In genomic region chr6:84258866-84259265, GRCh38 we compare ENCODE assay signal across 22 cellular contexts. TPM values are rescaled to one million over a fixed set of nuclear protein-coding genes. Genes with fewer than 3 reads are reported as not detected.
A peak's percentile ranks its signal among the peaks of the same experiment; 100 is the strongest.
DNase-seq lines count a peak whose midpoint lies in the region; ATAC-seq and TF ChIP-seq lines count a peak whose summit lies in the region.
"Had no signal": no experiment of that assay in that cellular context is flagged by ENCODE, and none has a peak within 500 bp of the region (broad histone marks: within the 10 kb centered on the region; RNA-seq: fewer than 3 reads in every experiment).

No MANE protein-coding gene starts in this region.

- no peak for TF ChIP-seq POLR2A in heart left ventricle (IDR thresholded peaks at IDR 0.05)

- no peak overlapping the region for H3K4me3 Mint-ChIP-seq in natural killer cell treated with Interleukin-12 subunit alpha and Interleukin-12 subunit beta and Interleukin-15 and Interleukin-18, amount 100 ng/mL, for 72 hours
- H3K4me3 Mint-ChIP-seq in immature natural killer cell: no peak overlapping the region
- H3K4me3 Mint-ChIP-seq: activated naive CD8-positive, alpha-beta T cell treated with anti-CD3 and anti-CD28 coated beads for 36 hours; central memory CD8-positive, alpha-beta T cell; T-helper 17 cell had no signal

- H3K4me3 ChIP-seq in left ventricle myocardium inferior (peak overlapping the region; percentile 38), heart left ventricle (peak overlapping the region in 6 of 12 donors; percentile 8 to 42 (median 20)), SJSA1 (no peak overlapping the region), thoracic aorta (peak overlapping the region; percentile 61)
- H3K4me3 ChIP-seq: right lobe of liver, uterus had no signal

- no peak for ATAC-seq in heart left ventricle
- no peak for ATAC-seq in thoracic aorta (ENCODE audit: insufficient number of reproducible peaks, low FRiP score, low read depth)
- no peak for ATAC-seq in natural killer cell treated with Interleukin-12 subunit alpha and Interleukin-12 subunit beta and Interleukin-15 and Interleukin-18, amount 100 ng/mL, for 72 hours
- ATAC-seq: PC-3, T-helper 17 cell had no signal

- H3K27me3 ChIP-seq in left ventricle myocardium inferior (ENCODE audit: low read depth) (no peaks in the 10 kb centered on the region), heart left ventricle (no peaks in the 10 kb centered on the region), SJSA1 (replicated peaks) (no peaks in the 10 kb centered on the region), thoracic aorta (replicated peaks; ENCODE audit: insufficient read depth) (no peaks in the 10 kb centered on the region)
- H3K27me3 ChIP-seq: right lobe of liver, uterus had no signal

- no peaks in the 10 kb centered on the region for H3K36me3 Mint-ChIP-seq in natural killer cell treated with Interleukin-12 subunit alpha and Interleukin-12 subunit beta and Interleukin-15 and Interleukin-18, amount 100 ng/mL, for 72 hours
- H3K36me3 Mint-ChIP-seq in immature natural killer cell: no peaks in the 10 kb centered on the region
- H3K36me3 Mint-ChIP-seq: activated naive CD8-positive, alpha-beta T cell treated with anti-CD3 and anti-CD28 coated beads for 36 hours had no signal

- DNase-seq in left ventricle myocardium inferior (no peak), heart left ventricle (no peak), SJSA1 (ENCODE audit: low read depth in 1 of 2, low spot score in 2 of 2) (no peak), myocyte (ENCODE audit: low read depth) (peak; percentile 98), thoracic aorta (ENCODE audit: low spot score) (no peak), NCI-H69 (lab: John Stamatoyannopoulos, UW) (no peak), immature natural killer cell (no peak)
- no peak for DNase-seq in natural killer cell treated with Interleukin-12 subunit alpha and Interleukin-12 subunit beta and Interleukin-15 and Interleukin-18, amount 100 ng/mL, for 72 hours (ENCODE audit: low spot score)
- DNase-seq: activated CD4-positive, alpha-beta T cell treated with anti-CD3 and anti-CD28 coated beads, Interleukin-2, amount 50 U/mL, for 4 hours; activated CD8-positive, alpha-beta memory T cell treated with anti-CD3 and anti-CD28 coated beads, Interleukin-2, amount 50 U/mL, for 48 hours; activated naive CD8-positive, alpha-beta T cell treated with anti-CD3 and anti-CD28 coated beads for 36 hours; H7; NCI-H1930; NCI-H774; PC-3; right lobe of liver; SIG-M5; T-helper 17 cell; uterus; WERI-Rb-1 had no signal

- H3K27ac ChIP-seq in left ventricle myocardium inferior (replicated peaks) (peak overlapping the region; percentile 37), heart left ventricle (peak overlapping the region in 2 of 12 donors; percentile 18 to 38), SJSA1 (peak overlapping the region; percentile 67; the same call in 1 of the 2 replicates), thoracic aorta (peak overlapping the region in 1 of 2 donors; percentile 16)
- H3K27ac ChIP-seq: epithelial cell of prostate, right lobe of liver, uterus, WERI-Rb-1 had no signal

- no peaks in the 10 kb centered on the region for H3K4me1 Mint-ChIP-seq in natural killer cell treated with Interleukin-12 subunit alpha and Interleukin-12 subunit beta and Interleukin-15 and Interleukin-18, amount 100 ng/mL, for 72 hours (ENCODE audit: low read depth in 2 of 2)
- no peaks in the 10 kb centered on the region for H3K4me1 Mint-ChIP-seq in immature natural killer cell
- H3K4me1 Mint-ChIP-seq: central memory CD8-positive, alpha-beta T cell; T-helper 17 cell had no signal

- H3K36me3 ChIP-seq in left ventricle myocardium inferior (no peaks in the 10 kb centered on the region), heart left ventricle (no peaks in the 10 kb centered on the region), SJSA1 (no peaks in the 10 kb centered on the region), thoracic aorta (no peaks in the 10 kb centered on the region)
- H3K36me3 ChIP-seq: right lobe of liver, uterus, WERI-Rb-1 had no signal

- WGBS in heart left ventricle, 4 donors: 55 to 71% (median 61%) methylated on average over 3 to 4 of the region's 4 CpGs

- peaks cover under 1 to 31% of the 10 kb centered on the region in 2 donors for H3K27me3 Mint-ChIP-seq in natural killer cell treated with Interleukin-12 subunit alpha and Interleukin-12 subunit beta and Interleukin-15 and Interleukin-18, amount 100 ng/mL, for 72 hours
- H3K27me3 Mint-ChIP-seq in immature natural killer cell (ENCODE audit: low read depth in 3 of 3): peaks cover 0 to 8% (median 4%) of the 10 kb centered on the region in 3 donors

- intact Hi-C loops in left ventricle myocardium inferior (cut with micrococcal nuclease) (no loop called here), heart left ventricle (cut with DNase I) (no loop called here)

- no peaks in the 10 kb centered on the region for H3K9me3 Mint-ChIP-seq in natural killer cell treated with Interleukin-12 subunit alpha and Interleukin-12 subunit beta and Interleukin-15 and Interleukin-18, amount 100 ng/mL, for 72 hours
- H3K9me3 Mint-ChIP-seq in immature natural killer cell: no peaks in the 10 kb centered on the region
- H3K9me3 Mint-ChIP-seq: activated naive CD8-positive, alpha-beta T cell treated with anti-CD3 and anti-CD28 coated beads for 36 hours; central memory CD8-positive, alpha-beta T cell had no signal

- no peaks in the 10 kb centered on the region for H3K4me1 ChIP-seq in left ventricle myocardium inferior
- peaks cover 0 to 6% (median 0%) of the 10 kb centered on the region in 12 donors for H3K4me1 ChIP-seq in heart left ventricle
- H3K4me1 ChIP-seq in SJSA1 (replicated peaks): peaks cover 37% of the 10 kb centered on the region
- H3K4me1 ChIP-seq in thoracic aorta (ENCODE audit: control insufficient read depth in 1 of 2, low read depth in 2 of 2): peaks cover 3 to 15% of the 10 kb centered on the region in 2 donors
- H3K4me1 ChIP-seq: right lobe of liver, uterus had no signal

- no peaks in the 10 kb centered on the region for H3K9me3 ChIP-seq in left ventricle myocardium inferior (replicated peaks)
- H3K9me3 ChIP-seq in heart left ventricle: no peaks in the 10 kb centered on the region
- H3K9me3 ChIP-seq in SJSA1 (replicated peaks): no peaks in the 10 kb centered on the region
- H3K9me3 ChIP-seq in thoracic aorta: no peaks in the 10 kb centered on the region
- H3K9me3 ChIP-seq: right lobe of liver, uterus had no signal

- TF ChIP-seq CTCF in left ventricle myocardium inferior (IDR thresholded peaks at IDR 0.05; ENCODE audit: borderline replicate concordance): no peak
- TF ChIP-seq CTCF in heart left ventricle (IDR thresholded peaks at IDR 0.05): no peak
- no peak for TF ChIP-seq CTCF in thoracic aorta (IDR thresholded peaks at IDR 0.05)

- H3K27ac Mint-ChIP-seq in natural killer cell treated with Interleukin-12 subunit alpha and Interleukin-12 subunit beta and Interleukin-15 and Interleukin-18, amount 100 ng/mL, for 72 hours: no peak overlapping the region
- H3K27ac Mint-ChIP-seq in immature natural killer cell: no peak overlapping the region
- H3K27ac Mint-ChIP-seq: activated naive CD8-positive, alpha-beta T cell treated with anti-CD3 and anti-CD28 coated beads for 36 hours; T-helper 17 cell had no signal

RNA-seq across cellular contexts. Expression of gene CEP162, which starts 31.4 kb away (rescaled TPM):
- total RNA-seq in left ventricle myocardium inferior (4.0 TPM), heart left ventricle (1 to 10 TPM; 2.6 to 5.6 (median 4.7) TPM), myocyte (10.1 and 12.2 TPM in 2 replicates), thoracic aorta (1 to 10 TPM; 6.3 to 9.7 TPM)
- polyA plus RNA-seq in heart left ventricle (1 to 10 TPM; 1.6 to 2.7 TPM), immature natural killer cell (1 to 10 TPM; 2.8 to 8.2 (median 4.0) TPM)
- total RNA-seq in SJSA1 (2014; rRNA removed; shearing (Covaris generic)): 10.2 and 15.9 TPM in 2 replicates
- polyA plus RNA-seq in myocyte (2012): 1.9 TPM
- 1 to 10 TPM; 6.9 to 9.8 TPM for total RNA-seq in natural killer cell treated with Interleukin-12 subunit alpha and Interleukin-12 subunit beta and Interleukin-15 and Interleukin-18, amount 100 ng/mL, for 72 hours
